ENCODE assay signal across 8 cellular contexts in genomic region chr2:176931588-176932563, GRCh38.
DNase-seq lines count a peak whose midpoint lies in the region; ATAC-seq and TF ChIP-seq lines count a peak whose summit lies in the region.

No MANE protein-coding gene starts in this region.

- TF ChIP-seq CTCF in GM12865 (IDR thresholded peaks at IDR 0.05; ENCODE audit: insufficient read depth, low read depth, low read length, missing control alignments) (no peak), sigmoid colon (IDR thresholded peaks at IDR 0.05) (no peak), Peyer's patch (IDR thresholded peaks at IDR 0.05) (peak in 2 of 6 experiments; percentile 2 to 18)

- no peak overlapping the region for H3K4me3 ChIP-seq in GM12865 (ENCODE audit: low read depth, low read length)
- no peak overlapping the region for H3K4me3 ChIP-seq in right cardiac atrium (ENCODE audit: low read length)
- H3K4me3 ChIP-seq in sigmoid colon, result no peak overlapping the region
- H3K4me3 ChIP-seq in Peyer's patch, result no peak overlapping the region

- no peaks in the 10 kb centered on the region for H3K9me3 ChIP-seq in right cardiac atrium (ENCODE audit: control insufficient read depth, low read length)
- no peaks in the 10 kb centered on the region for H3K9me3 ChIP-seq in sigmoid colon
- no peaks in the 10 kb centered on the region for H3K9me3 ChIP-seq in Peyer's patch

- peak; percentile 94 for DNase-seq in GM12865 (ENCODE audit: low read depth)
- peak; percentile 31 for DNase-seq in myocyte (ENCODE audit: low read depth)
- no peak for DNase-seq in right cardiac atrium
- DNase-seq in sigmoid colon, result no peak
- no peak for DNase-seq in Peyer's patch

- TF ChIP-seq POLR2A in sigmoid colon (IDR thresholded peaks at IDR 0.05), result no peak
- no peak for TF ChIP-seq POLR2A in Peyer's patch (IDR thresholded peaks at IDR 0.05)

- no peaks in the 10 kb centered on the region for H3K36me3 ChIP-seq in sigmoid colon
- no peaks in the 10 kb centered on the region for H3K36me3 ChIP-seq in Peyer's patch

- TF ChIP-seq EP300 in sigmoid colon (IDR thresholded peaks at IDR 0.05), result no peak

- H3K4me1 ChIP-seq in right cardiac atrium (ENCODE audit: control insufficient read depth, insufficient read depth, low read length) (no peaks in the 10 kb centered on the region), sigmoid colon (peaks cover 0 to 12% (median 5%) of the 10 kb centered on the region in 4 donors), Peyer's patch (no peaks in the 10 kb centered on the region)

- intact Hi-C loops in right cardiac atrium (cut with DNase I), result no loop called here
- intact Hi-C loops in sigmoid colon (cut with DNase I), result no loop called here

- ATAC-seq in GM19455 (IDR thresholded peaks at IDR 0.05; ENCODE audit: unreplicated experiment) (peak; percentile 99), HG03378 (IDR thresholded peaks at IDR 0.05; ENCODE audit: unreplicated experiment) (peak; percentile 99), right cardiac atrium (no peak)
- ATAC-seq in activated CD4-positive, CD25-positive, alpha-beta regulatory T cell treated with anti-CD3 and anti-CD28 coated beads, Interleukin-2, amount 50 U/mL, for 24 hours, result peak; percentile 94 to 96

- H3K27me3 ChIP-seq in right cardiac atrium (ENCODE audit: control insufficient read depth, insufficient read depth) (no peaks in the 10 kb centered on the region), sigmoid colon (no peaks in the 10 kb centered on the region), Peyer's patch (no peaks in the 10 kb centered on the region)

- 61% methylated on average over 8 of the region's 8 CpGs for WGBS in right cardiac atrium
- 62 to 75% methylated on average over 8 of the region's 8 CpGs for WGBS in sigmoid colon, 2 donors

- H3K27ac ChIP-seq in right cardiac atrium (ENCODE audit: low read length) (no peak overlapping the region), sigmoid colon (no peak overlapping the region), Peyer's patch (no peak overlapping the region)

Comparison
In these comparisons a context has a peak if more than half of its experiments do, and no peak if none do; other contexts are left out.
1. DNase-seq: peak in GM12865 (single experiment) and myocyte (single experiment); none in right cardiac atrium (0 of 3), sigmoid colon (single experiment) and Peyer's patch (0 of 3).
2. ATAC-seq: peak in GM19455 (single experiment), HG03378 (single experiment) and activated CD4-positive, CD25-positive, alpha-beta regulatory T cell treated with anti-CD3 and anti-CD28 coated beads, Interleukin-2, amount 50 U/mL, for 24 hours (2 of 2); none in right cardiac atrium (0 of 2).